In genomic region chr6:489001-489400, GRCh38 we compare ENCODE assay signal across 20 cellular contexts.
DNase-seq lines count a peak whose midpoint lies in the region; ATAC-seq, FAIRE-seq and TF ChIP-seq lines count a peak whose summit lies in the region.
"Had no signal": no experiment of that assay in that cellular context is flagged by ENCODE, and none has a peak within 500 bp of the region (broad histone marks: within the 10 kb centered on the region; RNA-seq: fewer than 3 reads in every experiment).

No MANE protein-coding gene starts in this region.

- peaks cover 5% of the 10 kb centered on the region for H3K9me3 Mint-ChIP-seq in activated CD4-positive, alpha-beta T cell treated with anti-CD3 and anti-CD28 coated beads, Interleukin-2, amount 10 ng/mL, durations not matched to agents 7 days and 5 days
- no peaks in the 10 kb centered on the region for H3K9me3 Mint-ChIP-seq in activated T-helper 1 cell treated with anti-CD3 and anti-CD28 coated beads, Interleukin-12 subunit alpha, Interleukin-12 subunit beta, Interleukin-2, Interleukin-4 antibody, amounts not matched to agents 30 ng/mL and 10 ng/mL and 1 ng/mL, durations not matched to agents 14 hours and 24 hours and 36 hours
- peaks cover 0 to 6% (median 0%) of the 10 kb centered on the region in 9 donors for H3K9me3 Mint-ChIP-seq in naive thymus-derived CD8-positive, alpha-beta T cell
- H3K9me3 Mint-ChIP-seq in Calu3 (ENCODE audit: low read depth, unreplicated experiment): no peaks in the 10 kb centered on the region
- H3K9me3 Mint-ChIP-seq: CD14-positive monocyte had no signal

- intact Hi-C loops in activated T-helper 1 cell treated with anti-CD3 and anti-CD28 coated beads, Interleukin-12 subunit alpha, Interleukin-12 subunit beta, Interleukin-2, Interleukin-4 antibody, amounts not matched to agents 30 ng/mL and 10 ng/mL and 1 ng/mL, durations not matched to agents 14 hours and 24 hours and 36 hours (cut with micrococcal nuclease): loop anchor here (1.0 kb wide), 1 partner anchor 10 kb away; no protein-coding TSS in a partner anchor
- intact Hi-C loops in Calu3 (cut with micrococcal nuclease; ENCODE audit: unreplicated experiment): no loop called here

- H3K4me1 Mint-ChIP-seq in activated CD4-positive, alpha-beta T cell treated with anti-CD3 and anti-CD28 coated beads, Interleukin-2, amount 10 ng/mL, durations not matched to agents 7 days and 5 days: peaks cover 90% of the 10 kb centered on the region
- peaks cover 80% of the 10 kb centered on the region for H3K4me1 Mint-ChIP-seq in activated T-helper 1 cell treated with anti-CD3 and anti-CD28 coated beads, Interleukin-12 subunit alpha, Interleukin-12 subunit beta, Interleukin-2, Interleukin-4 antibody, amounts not matched to agents 30 ng/mL and 10 ng/mL and 1 ng/mL, durations not matched to agents 14 hours and 24 hours and 36 hours (ENCODE audit: low read depth)
- H3K4me1 Mint-ChIP-seq in naive thymus-derived CD8-positive, alpha-beta T cell: peaks cover 35 to 68% (median 62%) of the 10 kb centered on the region in 4 donors
- no peaks in the 10 kb centered on the region for H3K4me1 Mint-ChIP-seq in Calu3 (ENCODE audit: low read depth, unreplicated experiment)

- peak; percentile 84 for FAIRE-seq in GM19239 (lab: Jason Lieb, UNC)
- FAIRE-seq: A549, endothelial cell of umbilical vein, urothelium cell line had no signal

- TF ChIP-seq CTCF in Calu3 (IDR thresholded peaks at IDR 0.05; ENCODE audit: unreplicated experiment): no peak

- POLR2A ChIA-PET in activated CD4-positive, alpha-beta T cell treated with anti-CD3 and anti-CD28 coated beads, Interleukin-2, amount 10 ng/mL, durations not matched to agents 7 days and 5 days (lab: Charles Lee): interaction anchor here (0.6 to 0.9 kb wide), 5 partner anchors 11 to 97 kb away, joined by 3 to 6 read pairs (median 3); no protein-coding TSS in a partner anchor
- POLR2A ChIA-PET in naive thymus-derived CD8-positive, alpha-beta T cell (lab: Charles Lee): interaction anchor here (0.9 to 2.5 kb wide), 5 partner anchors 8 to 97 kb away, joined by 3 to 11 read pairs (median 4); partner anchors contain the start of gene IRF4

- no peaks in the 10 kb centered on the region for H3K27me3 Mint-ChIP-seq in activated CD4-positive, alpha-beta T cell treated with anti-CD3 and anti-CD28 coated beads, Interleukin-2, amount 10 ng/mL, durations not matched to agents 7 days and 5 days
- H3K27me3 Mint-ChIP-seq in activated T-helper 1 cell treated with anti-CD3 and anti-CD28 coated beads, Interleukin-12 subunit alpha, Interleukin-12 subunit beta, Interleukin-2, Interleukin-4 antibody, amounts not matched to agents 30 ng/mL and 10 ng/mL and 1 ng/mL, durations not matched to agents 14 hours and 24 hours and 36 hours (ENCODE audit: insufficient read depth): no peaks in the 10 kb centered on the region
- no peaks in the 10 kb centered on the region for H3K27me3 Mint-ChIP-seq in naive thymus-derived CD8-positive, alpha-beta T cell
- no peaks in the 10 kb centered on the region for H3K27me3 Mint-ChIP-seq in Calu3 (ENCODE audit: unreplicated experiment)

- no peak for DNase-seq in activated CD4-positive, alpha-beta T cell treated with anti-CD3 and anti-CD28 coated beads, Interleukin-2, amount 10 ng/mL, durations not matched to agents 7 days and 5 days
- DNase-seq in activated CD4-positive, alpha-beta T cell treated with anti-CD3 and anti-CD28 coated beads, Interleukin-2, amount 50 U/mL, for 4 hours: no peak
- DNase-seq in GM19239 (ENCODE audit: insufficient read length, low spot score) (no peak), Calu3 (no peak), cerebellar cortex (ENCODE audit: low spot score) (no peak)
- no peak for DNase-seq in activated T-helper 1 cell treated with anti-CD3 and anti-CD28 coated beads, Interleukin-12 subunit alpha, Interleukin-12 subunit beta, Interleukin-2, Interleukin-4 antibody, amounts not matched to agents 30 ng/mL and 10 ng/mL and 1 ng/mL, durations not matched to agents 14 hours and 24 hours and 36 hours (ENCODE audit: low spot score)
- DNase-seq in naive thymus-derived CD8-positive, alpha-beta T cell: no peak
- DNase-seq: activated CD4-positive, CD25-positive, alpha-beta regulatory T cell treated with anti-CD3 and anti-CD28 coated beads, Interleukin-2, amount 50 U/mL, for 72 hours; colonic mucosa; DND-41; left cardiac atrium; NCI-H2081 treated with DMSO at 0.1 percent for 48 hours; NCI-H510A; SHP77 treated with DMSO at 0.1 percent for 48 hours; stomach had no signal

- peak overlapping the region; percentile 90 for H3K27ac Mint-ChIP-seq in activated CD4-positive, alpha-beta T cell treated with anti-CD3 and anti-CD28 coated beads, Interleukin-2, amount 10 ng/mL, durations not matched to agents 7 days and 5 days
- H3K27ac Mint-ChIP-seq in activated T-helper 1 cell treated with anti-CD3 and anti-CD28 coated beads, Interleukin-12 subunit alpha, Interleukin-12 subunit beta, Interleukin-2, Interleukin-4 antibody, amounts not matched to agents 30 ng/mL and 10 ng/mL and 1 ng/mL, durations not matched to agents 14 hours and 24 hours and 36 hours: peak overlapping the region; percentile 99
- H3K27ac Mint-ChIP-seq in naive thymus-derived CD8-positive, alpha-beta T cell: peak overlapping the region; percentile 4 to 91 (median 76)
- no peak overlapping the region for H3K27ac Mint-ChIP-seq in Calu3 (ENCODE audit: unreplicated experiment)
- H3K27ac Mint-ChIP-seq: CD14-positive monocyte had no signal

- no TSS peak for BruUV-seq in Calu3 (replicated peaks; lab: Mats Ljungman, UMichigan)

- no peak for ATAC-seq in naive thymus-derived CD8-positive, alpha-beta T cell
- ATAC-seq in activated CD4-positive, CD25-positive, alpha-beta regulatory T cell treated with anti-CD3 and anti-CD28 coated beads, Interleukin-2, amount 50 U/mL, for 24 hours: no peak
- ATAC-seq: A549, left cardiac atrium had no signal

- peaks cover 58% of the 10 kb centered on the region for H3K36me3 Mint-ChIP-seq in activated CD4-positive, alpha-beta T cell treated with anti-CD3 and anti-CD28 coated beads, Interleukin-2, amount 10 ng/mL, durations not matched to agents 7 days and 5 days (ENCODE audit: low read depth)
- H3K36me3 Mint-ChIP-seq in activated T-helper 1 cell treated with anti-CD3 and anti-CD28 coated beads, Interleukin-12 subunit alpha, Interleukin-12 subunit beta, Interleukin-2, Interleukin-4 antibody, amounts not matched to agents 30 ng/mL and 10 ng/mL and 1 ng/mL, durations not matched to agents 14 hours and 24 hours and 36 hours (ENCODE audit: low read depth): peaks cover 44% of the 10 kb centered on the region
- H3K36me3 Mint-ChIP-seq in naive thymus-derived CD8-positive, alpha-beta T cell: peaks cover 0 to 29% (median 18%) of the 10 kb centered on the region in 3 donors
- H3K36me3 Mint-ChIP-seq in Calu3 (ENCODE audit: insufficient read depth, unreplicated experiment): no peaks in the 10 kb centered on the region

- H3K4me3 Mint-ChIP-seq in activated CD4-positive, alpha-beta T cell treated with anti-CD3 and anti-CD28 coated beads, Interleukin-2, amount 10 ng/mL, durations not matched to agents 7 days and 5 days: peak overlapping the region; percentile 58
- H3K4me3 Mint-ChIP-seq in activated T-helper 1 cell treated with anti-CD3 and anti-CD28 coated beads, Interleukin-12 subunit alpha, Interleukin-12 subunit beta, Interleukin-2, Interleukin-4 antibody, amounts not matched to agents 30 ng/mL and 10 ng/mL and 1 ng/mL, durations not matched to agents 14 hours and 24 hours and 36 hours: peak overlapping the region; percentile 62
- peak overlapping the region; percentile 37 to 76 (median 65) for H3K4me3 Mint-ChIP-seq in naive thymus-derived CD8-positive, alpha-beta T cell
- no peak overlapping the region for H3K4me3 Mint-ChIP-seq in Calu3 (ENCODE audit: low read depth, unreplicated experiment)
- H3K4me3 Mint-ChIP-seq: CD14-positive monocyte had no signal

- CTCF ChIA-PET in activated CD4-positive, alpha-beta T cell treated with anti-CD3 and anti-CD28 coated beads, Interleukin-2, amount 10 ng/mL, durations not matched to agents 7 days and 5 days (lab: Charles Lee): interaction anchor here (0.6 to 1.9 kb wide), 8 partner anchors 9 to 341 kb away, joined by 3 to 4 read pairs (median 3); no protein-coding TSS in a partner anchor
- CTCF ChIA-PET in Calu3 (lab: Charles Lee): no interaction called here
